ENCODE assay signal across 8 cellular contexts in genomic region chr12:56359851-56360767, GRCh38. TPM values are rescaled to one million over a fixed set of nuclear protein-coding genes. Genes with fewer than 3 reads are reported as not detected.
A peak's percentile ranks its signal among the peaks of the same experiment; 100 is the strongest.
DNase-seq lines count a peak whose midpoint lies in the region; ATAC-seq, FAIRE-seq and TF ChIP-seq lines count a peak whose summit lies in the region.

Gene STAT2 (minus strand): TSS chr12:56360107. CDS start chr12:56356571, 3,536 bp downstream.

- peak within 1 kb of the TSS; percentile 93 to 99 (median 96) for H3K4me3 Mint-ChIP-seq in naive thymus-derived CD8-positive, alpha-beta T cell

- H3K36me3 Mint-ChIP-seq in naive thymus-derived CD8-positive, alpha-beta T cell: peaks cover 0 to 12% (median under 1%) of the 10 kb centered on the region in 3 donors

- TF ChIP-seq POLR2A in H54 (IDR thresholded peaks at IDR 0.05; ENCODE audit: low read depth, low read length) (peak; percentile 76), Raji (IDR thresholded peaks at IDR 0.05; ENCODE audit: insufficient read depth, low read depth, low read length) (peak; percentile 82)

- peak; percentile 95 to 96 for ATAC-seq in naive thymus-derived CD8-positive, alpha-beta T cell

- H3K27me3 Mint-ChIP-seq in naive thymus-derived CD8-positive, alpha-beta T cell: peaks cover 0 to 1% (median 0%) of the 10 kb centered on the region in 5 donors

- H3K9me3 ChIP-seq in Loucy (ENCODE audit: insufficient read depth, low read depth, low read length): no peaks in the 10 kb centered on the region

- H3K9ac ChIP-seq in Loucy (ENCODE audit: low read depth, low read length, poor library complexity, severe bottlenecking): peak within 1 kb of the TSS; percentile 92

- peaks cover 15% of the 10 kb centered on the region for H3K4me1 ChIP-seq in Loucy (ENCODE audit: insufficient read depth, low read length, poor library complexity, severe bottlenecking)

- POLR2A ChIA-PET in naive thymus-derived CD8-positive, alpha-beta T cell (lab: Charles Lee): interaction anchor here (0.6 to 5.3 kb wide), 28 partner anchors 11 to 1863 kb away, joined by 3 to 182 read pairs (median 6); partner anchors contain the start of genes BAZ2A, CNPY2, ESYT1 and IL23A

- H3K9me2 ChIP-seq in Loucy (replicated peaks; ENCODE audit: low read depth, low read length): no peaks in the 10 kb centered on the region

- H3K9me3 Mint-ChIP-seq in naive thymus-derived CD8-positive, alpha-beta T cell: no peaks in the 10 kb centered on the region

- H3K36me3 ChIP-seq in Loucy (ENCODE audit: insufficient read depth, low read length): peaks cover 9% of the 10 kb centered on the region; the same call in 1 of the 2 replicates

- no peaks in the 10 kb centered on the region for H3F3A ChIP-seq in Loucy (ENCODE audit: low read depth)

- peak within 1 kb of the TSS; percentile 93 to 99 (median 96) for H3K27ac Mint-ChIP-seq in naive thymus-derived CD8-positive, alpha-beta T cell

- no peaks in the 10 kb centered on the region for H4K20me1 ChIP-seq in Loucy (ENCODE audit: insufficient read depth, low read length, poor library complexity, severe bottlenecking)

- H3K79me2 ChIP-seq in Loucy (ENCODE audit: insufficient read depth, low read length): peaks cover 21% of the 10 kb centered on the region

- TF ChIP-seq CTCF in Loucy (conservative IDR thresholded peaks at IDR 0.05; ENCODE audit: low read length) (no peak), fibroblast of mammary gland (conservative IDR thresholded peaks at IDR 0.05; ENCODE audit: control insufficient read depth, insufficient read depth, low read depth, low read length) (no peak)

- no peaks in the 10 kb centered on the region for H3K27me3 ChIP-seq in Loucy (ENCODE audit: insufficient read depth, low read length, poor library complexity, severe bottlenecking)

- FAIRE-seq in H54 (lab: Jason Lieb, UNC): peak; percentile 78

- H3K4me2 ChIP-seq in Loucy (ENCODE audit: low read depth, low read length, poor library complexity, severe bottlenecking): peak within 1 kb of the TSS; percentile 85

- H3K4me3 ChIP-seq in Loucy (ENCODE audit: low read length, poor library complexity, severe bottlenecking): peak within 1 kb of the TSS; percentile 94
- peak within 1 kb of the TSS; percentile 97 for H3K4me3 ChIP-seq in fibroblast of mammary gland (ENCODE audit: control insufficient read depth, low read depth, low read length)

- H3K4me1 Mint-ChIP-seq in naive thymus-derived CD8-positive, alpha-beta T cell: peaks cover 8 to 38% (median 36%) of the 10 kb centered on the region in 4 donors

- peak within 1 kb of the TSS; percentile 86 for H2AFZ ChIP-seq in Loucy (ENCODE audit: low read length)

- peak; percentile 100 for DNase-seq in EL
- peak; percentile 93 for DNase-seq in H54 (ENCODE audit: insufficient read length, low spot score)
- peak; percentile 98 for DNase-seq in activated T-helper 9 cell treated with anti-CD3 and anti-CD28 coated beads, Interleukin-2, amount 50 U/mL, for 16 hours (ENCODE audit: low read depth)
- peak; percentile 100 for DNase-seq in fibroblast of mammary gland (ENCODE audit: low read depth)
- peak; percentile 95 to 100 (median 99) for DNase-seq in naive thymus-derived CD8-positive, alpha-beta T cell
- DNase-seq in stimulated activated naive CD4-positive, alpha-beta T cell (lab: John Stamatoyannopoulos, UW): peak; percentile 96 to 100 (median 98)

RNA-seq across cellular contexts. Expression of gene STAT2, which starts in this region (rescaled TPM):
- 100 to 1,000 TPM; 161 to 165 TPM for total RNA-seq in naive thymus-derived CD8-positive, alpha-beta T cell
- polyA plus RNA-seq in naive thymus-derived CD8-positive, alpha-beta T cell: 10 to 100 TPM; 61.7 to 68.1 (median 64.5) TPM

Comparison
In these comparisons a context has a peak if more than half of its experiments do, and no peak if none do; other contexts are left out.
1. Peak in every context shown above with its lines: DNase-seq, ATAC-seq and H3K4me3 ChIP-seq.